8 cellular contexts compared by ENCODE assay signal in genomic region chr3:149299938-149300791, GRCh38. TPM values are rescaled to one million over a fixed set of nuclear protein-coding genes. Genes with fewer than 3 reads are reported as not detected.
DNase-seq lines count a peak whose midpoint lies in the region; ATAC-seq and TF ChIP-seq lines count a peak whose summit lies in the region.

No MANE protein-coding gene starts in this region.

- no peaks in the 10 kb centered on the region for H3K27me3 ChIP-seq in Loucy (ENCODE audit: insufficient read depth, low read length, poor library complexity, severe bottlenecking)
- no peaks in the 10 kb centered on the region for H3K27me3 ChIP-seq in thyroid gland

- no peaks in the 10 kb centered on the region for H3K79me2 ChIP-seq in Loucy (ENCODE audit: insufficient read depth, low read length)

- no peak for TF ChIP-seq CTCF in Loucy (conservative IDR thresholded peaks at IDR 0.05; ENCODE audit: low read length)
- TF ChIP-seq CTCF in thyroid gland (IDR thresholded peaks at IDR 0.05): no peak

- DNase-seq in stimulated activated CD4-positive, alpha-beta T cell treated with anti-CD3 and anti-CD28 coated beads, Interleukin-15, amount 100 ng/mL, for 24 hours: peak; percentile 5
- no peak for DNase-seq in stimulated activated CD4-positive, alpha-beta T cell treated with anti-CD3 and anti-CD28 coated beads, Interleukin-2, amount 100 ng/mL, for 48 hours
- peak; percentile 44 for DNase-seq in UCSD-AML1 (lab: John Stamatoyannopoulos, UW; ENCODE audit: unreplicated experiment)
- DNase-seq in iPS-NIHi11 (ENCODE audit: low spot score): peak; percentile 23
- DNase-seq in thyroid gland: peak; percentile 60 to 71
- no peak for DNase-seq in activated CD8-positive, alpha-beta memory T cell treated with anti-CD3 and anti-CD28 coated beads, Interleukin-2, amount 50 U/mL, for 4 hours

- no peaks in the 10 kb centered on the region for H4K20me1 ChIP-seq in Loucy (ENCODE audit: insufficient read depth, low read length, poor library complexity, severe bottlenecking)

- H3K4me2 ChIP-seq in Loucy (ENCODE audit: low read depth, low read length, poor library complexity, severe bottlenecking): no peak overlapping the region

- peak overlapping the region in 2 of 3 donors; percentile 57 for H3K27ac ChIP-seq in thyroid gland

- H3K36me3 ChIP-seq in Loucy (ENCODE audit: insufficient read depth, low read length): no peaks in the 10 kb centered on the region
- H3K36me3 ChIP-seq in thyroid gland: no peaks in the 10 kb centered on the region

- H3K9me3 ChIP-seq in Loucy (ENCODE audit: insufficient read depth, low read depth, low read length) (no peaks in the 10 kb centered on the region), thyroid gland (no peaks in the 10 kb centered on the region)

- ATAC-seq in GM18519 (IDR thresholded peaks at IDR 0.05; ENCODE audit: low FRiP score, unreplicated experiment): no peak

- H2AFZ ChIP-seq in Loucy (ENCODE audit: low read length): peak overlapping the region; percentile 25; the same call in 1 of the 2 replicates

- no peaks in the 10 kb centered on the region for H3K9me2 ChIP-seq in Loucy (replicated peaks; ENCODE audit: low read depth, low read length)

- WGBS in thyroid gland, 2 donors: 42 to 54% methylated on average over 5 of the region's 5 CpGs

- no peaks in the 10 kb centered on the region for H3F3A ChIP-seq in Loucy (ENCODE audit: low read depth)

- H3K4me3 ChIP-seq in Loucy (ENCODE audit: low read length, poor library complexity, severe bottlenecking) (no peak overlapping the region), thyroid gland (replicated peaks in 1 of 3) (no peak overlapping the region)

- TF ChIP-seq POLR2A in thyroid gland (IDR thresholded peaks at IDR 0.05): no peak

- intact Hi-C loops in thyroid gland (cut with DNase I): no loop called here

- H3K4me1 ChIP-seq in Loucy (ENCODE audit: insufficient read depth, low read length, poor library complexity, severe bottlenecking) (peaks cover 9% of the 10 kb centered on the region), thyroid gland (peaks cover 8 to 19% of the 10 kb centered on the region in 2 donors)

- H3K9ac ChIP-seq in Loucy (ENCODE audit: low read depth, low read length, poor library complexity, severe bottlenecking): no peak overlapping the region

RNA-seq across cellular contexts. Expression of gene TM4SF18, which starts 33.3 kb away (rescaled TPM):
- 10 to 100 TPM in 3 of 4 donors, 1 to 10 TPM in 1; 9.7 to 33.3 (median 24.9) TPM for total RNA-seq in thyroid gland

Comparison
In these comparisons a context has a peak if more than half of its experiments do, and no peak if none do; other contexts are left out.
1. DNase-seq: peak in stimulated activated CD4-positive, alpha-beta T cell treated with anti-CD3 and anti-CD28 coated beads, Interleukin-15, amount 100 ng/mL, for 24 hours (single experiment), UCSD-AML1 (single experiment), iPS-NIHi11 (single experiment) and thyroid gland (2 of 2); none in stimulated activated CD4-positive, alpha-beta T cell treated with anti-CD3 and anti-CD28 coated beads, Interleukin-2, amount 100 ng/mL, for 48 hours (0 of 2) and activated CD8-positive, alpha-beta memory T cell treated with anti-CD3 and anti-CD28 coated beads, Interleukin-2, amount 50 U/mL, for 4 hours (single experiment).